Comparison of ENCODE assay signal across 22 cellular contexts in the genomic region with DNA sequence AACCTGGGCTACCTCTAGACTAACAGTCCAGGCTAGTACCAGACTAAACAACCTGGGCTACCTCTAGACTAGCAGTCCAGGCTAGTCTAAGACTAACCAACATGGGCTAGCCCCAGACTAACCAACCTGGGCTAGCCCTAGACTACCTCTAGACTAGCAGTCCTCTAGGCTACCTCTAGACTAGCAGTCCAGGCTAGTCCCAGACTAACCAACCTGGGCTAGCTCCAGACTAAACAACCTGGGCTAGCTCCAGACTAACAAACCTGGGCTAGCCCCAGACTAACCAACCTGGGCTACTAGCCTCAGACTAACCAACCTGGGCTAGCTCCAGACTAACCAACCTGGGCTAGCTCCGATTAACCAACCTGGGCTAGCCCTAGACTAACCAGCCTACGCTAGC. TPM values are rescaled to one million over a fixed set of nuclear protein-coding genes. Genes with fewer than 3 reads are reported as not detected.
DNase-seq lines count a peak whose midpoint lies in the region; ATAC-seq and TF ChIP-seq lines count a peak whose summit lies in the region.
"Had no signal": no experiment of that assay in that cellular context is flagged by ENCODE, and none has a peak within 500 bp of the region (broad histone marks: within the 10 kb centered on the region; RNA-seq: fewer than 3 reads in every experiment).

No MANE protein-coding gene starts in this region.

- no peak for ATAC-seq in activated T-cell treated with anti-CD3 and anti-CD28 coated beads, Interleukin-2, amount 50 U/mL, for 72 hours (replicated peaks in 1 of 2)
- no peak for ATAC-seq in upper lobe of right lung
- no peak for ATAC-seq in HG03520 (IDR thresholded peaks at IDR 0.05; ENCODE audit: unreplicated experiment)
- ATAC-seq: A549, HepG2 had no signal

- H3K79me2 ChIP-seq in neural progenitor cell (ENCODE audit: low read depth) = no peaks in the 10 kb centered on the region

- H3K4me3 ChIP-seq in mucosa of stomach (ENCODE audit: low read length) (peak overlapping the region; percentile 26), spleen (no peak overlapping the region), upper lobe of right lung (no peak overlapping the region), neural progenitor cell (no peak overlapping the region)
- H3K4me3 ChIP-seq: A549, GM23248 had no signal

- H3K9ac ChIP-seq in mucosa of stomach (ENCODE audit: low read length) (peak overlapping the region; percentile 82), neural progenitor cell (no peak overlapping the region)
- H3K9ac ChIP-seq: GM23248 had no signal

- intact Hi-C loops in spleen (cut with DNase I; ENCODE audit: low total_unique reads) = no loop called here
- intact Hi-C loops in upper lobe of right lung (cut with DNase I) = no loop called here

- no peaks in the 10 kb centered on the region for H3F3A ChIP-seq in neural progenitor cell (ENCODE audit: low read depth)

- H3K27ac Mint-ChIP-seq in activated T-cell treated with anti-CD3 and anti-CD28 coated beads, Interleukin-2, amount 50 U/mL, for 24 hours = no peak overlapping the region
- H3K27ac Mint-ChIP-seq in activated T-cell treated with anti-CD3 and anti-CD28 coated beads, Interleukin-2, amount 50 U/mL, for 72 hours = no peak overlapping the region
- H3K27ac Mint-ChIP-seq in neural progenitor cell = no peak overlapping the region
- H3K27ac Mint-ChIP-seq: CD4-positive, alpha-beta T cell had no signal

- no peak overlapping the region for H3K4me2 ChIP-seq in neural progenitor cell
- H3K4me2 ChIP-seq: A549 had no signal

- H4K20me1 ChIP-seq in neural progenitor cell (ENCODE audit: low read depth) = no peaks in the 10 kb centered on the region

- H3K36me3 ChIP-seq in mucosa of stomach (ENCODE audit: control insufficient read depth, insufficient read depth, low read length) (no peaks in the 10 kb centered on the region), spleen (no peaks in the 10 kb centered on the region), upper lobe of right lung (no peaks in the 10 kb centered on the region), neural progenitor cell (no peaks in the 10 kb centered on the region)

- 85 to 100% (median 96%) methylated on average over 2 of the region's 2 CpGs for WGBS in spleen, 5 donors

- peak; percentile 18 for DNase-seq in activated T-cell treated with anti-CD3 and anti-CD28 coated beads, Interleukin-2, amount 50 U/mL, for 24 hours
- no peak for DNase-seq in activated T-cell treated with anti-CD3 and anti-CD28 coated beads, Interleukin-2, amount 50 U/mL, for 72 hours
- DNase-seq in spleen = peak; percentile 4
- peak; percentile 16 for DNase-seq in upper lobe of right lung
- DNase-seq in neural progenitor cell (ENCODE audit: low spot score) = no peak
- no peak for DNase-seq in cerebellum (ENCODE audit: low spot score)
- DNase-seq: AML-193; Caco-2; CD4-positive, alpha-beta T cell; DMS153; DMS79; GDM1; GM23248; HCEC 1CT had no signal

- no peak overlapping the region for H3K4me3 Mint-ChIP-seq in activated T-cell treated with anti-CD3 and anti-CD28 coated beads, Interleukin-2, amount 50 U/mL, for 24 hours
- no peak overlapping the region for H3K4me3 Mint-ChIP-seq in activated T-cell treated with anti-CD3 and anti-CD28 coated beads, Interleukin-2, amount 50 U/mL, for 72 hours
- no peak overlapping the region for H3K4me3 Mint-ChIP-seq in neural progenitor cell
- H3K4me3 Mint-ChIP-seq: CD4-positive, alpha-beta T cell had no signal

- H3K36me3 Mint-ChIP-seq in activated T-cell treated with anti-CD3 and anti-CD28 coated beads, Interleukin-2, amount 50 U/mL, for 24 hours (ENCODE audit: low read depth) = no peaks in the 10 kb centered on the region
- H3K36me3 Mint-ChIP-seq in activated T-cell treated with anti-CD3 and anti-CD28 coated beads, Interleukin-2, amount 50 U/mL, for 72 hours (ENCODE audit: insufficient read depth in 2 of 2) = peaks cover 0 to 3% of the 10 kb centered on the region in 2 donors
- H3K36me3 Mint-ChIP-seq in neural progenitor cell = no peaks in the 10 kb centered on the region

- H3K9me3 ChIP-seq in mucosa of stomach (ENCODE audit: control insufficient read depth, low read length) (no peaks in the 10 kb centered on the region), spleen (peaks cover 0 to 4% (median under 1%) of the 10 kb centered on the region in 8 donors), upper lobe of right lung (no peaks in the 10 kb centered on the region), neural progenitor cell (ENCODE audit: low read depth) (no peaks in the 10 kb centered on the region)
- H3K9me3 ChIP-seq: A549, Caco-2 had no signal

- no peaks in the 10 kb centered on the region for H3K9me3 Mint-ChIP-seq in activated T-cell treated with anti-CD3 and anti-CD28 coated beads, Interleukin-2, amount 50 U/mL, for 24 hours
- H3K9me3 Mint-ChIP-seq in activated T-cell treated with anti-CD3 and anti-CD28 coated beads, Interleukin-2, amount 50 U/mL, for 72 hours = peaks cover 0 to 8% of the 10 kb centered on the region in 2 donors
- no peaks in the 10 kb centered on the region for H3K9me3 Mint-ChIP-seq in neural progenitor cell
- H3K9me3 Mint-ChIP-seq: CD4-positive, alpha-beta T cell had no signal

- TF ChIP-seq CTCF in spleen (IDR thresholded peaks at IDR 0.05 in 8 of 11, conservative IDR thresholded peaks at IDR 0.05 in 3 of 11) = no peak
- TF ChIP-seq CTCF in upper lobe of right lung (IDR thresholded peaks at IDR 0.05) = no peak
- TF ChIP-seq CTCF in neural progenitor cell (IDR thresholded peaks at IDR 0.05) = no peak

- TF ChIP-seq POLR2A in spleen (IDR thresholded peaks at IDR 0.05) = no peak

- no peaks in the 10 kb centered on the region for H3K4me1 Mint-ChIP-seq in activated T-cell treated with anti-CD3 and anti-CD28 coated beads, Interleukin-2, amount 50 U/mL, for 24 hours (ENCODE audit: low read depth)
- no peaks in the 10 kb centered on the region for H3K4me1 Mint-ChIP-seq in activated T-cell treated with anti-CD3 and anti-CD28 coated beads, Interleukin-2, amount 50 U/mL, for 72 hours (ENCODE audit: low read depth)
- H3K4me1 Mint-ChIP-seq in neural progenitor cell = peaks cover 26% of the 10 kb centered on the region

- H2AFZ ChIP-seq in neural progenitor cell (replicated peaks) = no peak overlapping the region
- H2AFZ ChIP-seq: GM23248 had no signal

- H3K27ac ChIP-seq in spleen (no peak overlapping the region), upper lobe of right lung (no peak overlapping the region), neural progenitor cell (no peak overlapping the region)
- H3K27ac ChIP-seq: 22Rv1, A549, C4-2B, GM23248 had no signal

- no peaks in the 10 kb centered on the region for H3K27me3 ChIP-seq in mucosa of stomach (ENCODE audit: control insufficient read depth, insufficient read depth, low read length)
- peaks cover 0 to 26% (median 0%) of the 10 kb centered on the region in 7 donors for H3K27me3 ChIP-seq in spleen (replicated peaks in 1 of 7)
- H3K27me3 ChIP-seq in upper lobe of right lung = no peaks in the 10 kb centered on the region
- H3K27me3 ChIP-seq in neural progenitor cell = no peaks in the 10 kb centered on the region

- H3K27me3 Mint-ChIP-seq in activated T-cell treated with anti-CD3 and anti-CD28 coated beads, Interleukin-2, amount 50 U/mL, for 24 hours = no peaks in the 10 kb centered on the region
- no peaks in the 10 kb centered on the region for H3K27me3 Mint-ChIP-seq in activated T-cell treated with anti-CD3 and anti-CD28 coated beads, Interleukin-2, amount 50 U/mL, for 72 hours (ENCODE audit: low read depth)
- H3K27me3 Mint-ChIP-seq in neural progenitor cell (ENCODE audit: insufficient read depth, low read depth) = peaks cover 11% of the 10 kb centered on the region
- H3K27me3 Mint-ChIP-seq: CD4-positive, alpha-beta T cell had no signal

- peaks cover 21% of the 10 kb centered on the region for H3K4me1 ChIP-seq in mucosa of stomach (ENCODE audit: control insufficient read depth, insufficient read depth, low read length)
- no peaks in the 10 kb centered on the region for H3K4me1 ChIP-seq in spleen
- no peaks in the 10 kb centered on the region for H3K4me1 ChIP-seq in upper lobe of right lung
- H3K4me1 ChIP-seq in neural progenitor cell = no peaks in the 10 kb centered on the region
- H3K4me1 ChIP-seq: A549 had no signal

RNA-seq across cellular contexts. Expression of a gene that starts 2.0 kb away (rescaled TPM):
- not detected for total RNA-seq in activated T-cell treated with anti-CD3 and anti-CD28 coated beads, Interleukin-2, amount 50 U/mL, for 72 hours
- not detected for total RNA-seq in spleen
- polyA plus RNA-seq in spleen = under 1 TPM in 1 of 3 donors, not detected in 2; 0.14 TPM
- total RNA-seq in upper lobe of right lung = not detected
- total RNA-seq in neural progenitor cell (ENCODE audit: low replicate concordance) = not detected in 2 replicates
- total RNA-seq in cerebellum = not detected
- total RNA-seq: CD4-positive, alpha-beta T cell; Daoy; GM23248; HepG2 had no signal
- polyA plus RNA-seq: A549, BJ, GM23248 had no signal

RNA-seq across cellular contexts. Expression of a gene that starts 17.6 kb away (rescaled TPM):
- total RNA-seq in activated T-cell treated with anti-CD3 and anti-CD28 coated beads, Interleukin-2, amount 50 U/mL, for 72 hours = 1 to 10 TPM in 1 of 2 donors, under 1 TPM in 1; 0.97 to 1.7 TPM
- not detected for total RNA-seq in spleen
- not detected for polyA plus RNA-seq in spleen
- not detected for total RNA-seq in upper lobe of right lung
- total RNA-seq in neural progenitor cell (ENCODE audit: low replicate concordance) = not detected in 2 replicates
- not detected for total RNA-seq in cerebellum
- total RNA-seq: CD4-positive, alpha-beta T cell; Daoy; GM23248 had no signal
- polyA plus RNA-seq: BJ, GM23248 had no signal

RNA-seq across cellular contexts. Expression of a gene that starts 33.6 kb away (rescaled TPM):
- total RNA-seq in activated T-cell treated with anti-CD3 and anti-CD28 coated beads, Interleukin-2, amount 50 U/mL, for 72 hours = not detected
- total RNA-seq in spleen = 100 to 1,000 TPM in 2 of 7 donors, 10 to 100 TPM in 5; 38.1 to 123 (median 72.9) TPM
- 10 to 100 TPM; 28.9 to 77.8 (median 48.3) TPM for polyA plus RNA-seq in spleen
- 19.6 TPM for total RNA-seq in upper lobe of right lung
- total RNA-seq in neural progenitor cell (ENCODE audit: low replicate concordance) = 0.12 TPM in 1 of 2 replicates, not detected in the other
- total RNA-seq in cerebellum = not detected
- total RNA-seq: CD4-positive, alpha-beta T cell; GM23248 had no signal
- polyA plus RNA-seq: BJ, GM23248 had no signal

RNA-seq across cellular contexts. Expression of a gene that starts 47.1 kb away (rescaled TPM):
- total RNA-seq in activated T-cell treated with anti-CD3 and anti-CD28 coated beads, Interleukin-2, amount 50 U/mL, for 72 hours = 10 to 100 TPM; 57.1 to 91.9 TPM
- 1 to 10 TPM in 2 of 7 donors, under 1 TPM in 4, not detected in 1; 0.51 to 6.0 (median 0.78) TPM for total RNA-seq in spleen
- under 1 TPM; 0.22 to 0.32 (median 0.24) TPM for polyA plus RNA-seq in spleen
- 4.1 TPM for total RNA-seq in upper lobe of right lung
- not detected in 2 replicates for total RNA-seq in neural progenitor cell (ENCODE audit: low replicate concordance)
- total RNA-seq in cerebellum = 0.09 TPM
- total RNA-seq: Caco-2, GM23248 had no signal
- polyA plus RNA-seq: BJ, GM23248 had no signal

RNA-seq across cellular contexts. Expression of a gene that starts 54.9 kb away (rescaled TPM):
- total RNA-seq in activated T-cell treated with anti-CD3 and anti-CD28 coated beads, Interleukin-2, amount 50 U/mL, for 72 hours = 10 to 100 TPM; 54.5 to 57.4 TPM
- total RNA-seq in spleen (10 to 100 TPM in 5 of 7 donors, 1 to 10 TPM in 2; 7.2 to 16.3 (median 11.4) TPM), upper lobe of right lung (1.5 TPM), neural progenitor cell (ENCODE audit: low replicate concordance) (not detected in 2 replicates), cerebellum (not detected)
- 1 to 10 TPM; 2.6 to 4.2 (median 3.3) TPM for polyA plus RNA-seq in spleen
- total RNA-seq: Caco-2, Daoy, GM23248, HepG2 had no signal
- polyA plus RNA-seq: A549, BJ, GM23248, HepG2 had no signal

Comparison
In these comparisons a context has a peak if more than half of its experiments do, and no peak if none do; other contexts are left out.
1. DNase-seq: peak in activated T-cell treated with anti-CD3 and anti-CD28 coated beads, Interleukin-2, amount 50 U/mL, for 24 hours (single experiment), spleen (single experiment) and upper lobe of right lung (single experiment); none in activated T-cell treated with anti-CD3 and anti-CD28 coated beads, Interleukin-2, amount 50 U/mL, for 72 hours (0 of 2), neural progenitor cell (single experiment) and cerebellum (single experiment).
2. RNA of a gene that starts 33.6 kb away (total RNA-seq): 38.1 to 123 TPM in spleen and 19.6 TPM in upper lobe of right lung (single experiment); not detected in cerebellum (single experiment), not detected in activated T-cell treated with anti-CD3 and anti-CD28 coated beads, Interleukin-2, amount 50 U/mL, for 72 hours and 0.12 TPM in neural progenitor cell; every median in the first group is over 10 times any median in the second.